23 cellular contexts compared by ENCODE assay signal in genomic region chr20:48454721-48455490, GRCh38.
"Had no signal": no experiment of that assay in that cellular context is flagged by ENCODE, and none has a peak within 500 bp of the region (broad histone marks: within the 10 kb centered on the region; RNA-seq: fewer than 3 reads in every experiment).

No MANE protein-coding gene starts in this region.

- H3K4me1 Mint-ChIP-seq: activated T-helper 17 cell treated with anti-CD3 and anti-CD28 coated beads, Interleukin-2, amount 50 U/mL, for 72 hours had no signal

- H3K9me3 ChIP-seq: adrenal gland, ascending aorta, mucosa of descending colon, prostate gland, tibial artery, uterus had no signal

- H3K4me3 Mint-ChIP-seq: activated naive CD8-positive, alpha-beta T cell; activated T-cell treated with anti-CD3 and anti-CD28 coated beads, Interleukin-2, amount 50 U/mL, for 24 hours; activated T-helper 17 cell treated with anti-CD3 and anti-CD28 coated beads, Interleukin-2, amount 50 U/mL, for 72 hours; dendritic cell treated with granulocyte-macrophage colony-stimulating factor and Interleukin-4, amounts not matched to agents 40 ng/mL and 50 ng/mL, for 4 days; stimulated activated naive CD8-positive, alpha-beta T cell treated with anti-CD3 and anti-CD28 coated beads, Interleukin-15, Interleukin-2, amounts not matched to agents 100 ng/mL and 50 ng/mL, for 24 hours had no signal

- DNase-seq: activated CD4-positive, alpha-beta T cell treated with anti-CD3 and anti-CD28 coated beads for 1 hour; activated CD8-positive, alpha-beta memory T cell treated with anti-CD3 and anti-CD28 coated beads for 24 hours; activated CD8-positive, alpha-beta memory T cell treated with anti-CD3 and anti-CD28 coated beads, Interleukin-2, amount 50 U/mL, for 4 hours; activated T-cell treated with anti-CD3 and anti-CD28 coated beads, Interleukin-2, amount 50 U/mL, for 24 hours; adrenal gland; brain microvascular endothelial cell; caudate nucleus; effector CD4-positive, alpha-beta T cell; left colon; mesenchymal stem cell; mucosa of descending colon; stimulated activated CD4-positive, alpha-beta T cell treated with anti-CD3 and anti-CD28 coated beads, Interleukin-12 subunit alpha, Interleukin-12 subunit beta, amount 100 ng/mL, for 4 hours; substantia nigra; T-helper 9 cell; uterus had no signal

- H3K27ac ChIP-seq: adrenal gland, ascending aorta, brain microvascular endothelial cell, prostate gland, tibial artery, uterus had no signal

- H3K36me3 ChIP-seq: adrenal gland, ascending aorta, brain microvascular endothelial cell, prostate gland, tibial artery, uterus had no signal

- ATAC-seq: activated T-helper 17 cell treated with anti-CD3 and anti-CD28 coated beads, Interleukin-2, amount 50 U/mL, for 72 hours; left colon; mucosa of descending colon had no signal

- H3K4me3 ChIP-seq: adrenal gland, ascending aorta, mucosa of descending colon, prostate gland, tibial artery, uterus had no signal

- H3K4me1 ChIP-seq: adrenal gland, ascending aorta, prostate gland, tibial artery, uterus had no signal

- H3K9me3 Mint-ChIP-seq: activated T-cell treated with anti-CD3 and anti-CD28 coated beads, Interleukin-2, amount 50 U/mL, for 24 hours; activated T-helper 17 cell treated with anti-CD3 and anti-CD28 coated beads, Interleukin-2, amount 50 U/mL, for 72 hours; dendritic cell treated with granulocyte-macrophage colony-stimulating factor and Interleukin-4, amounts not matched to agents 40 ng/mL and 50 ng/mL, for 4 days; nephron progenitor cell; stimulated activated naive CD8-positive, alpha-beta T cell treated with anti-CD3 and anti-CD28 coated beads, Interleukin-15, Interleukin-2, amounts not matched to agents 100 ng/mL and 50 ng/mL, for 24 hours had no signal

- H3K27me3 ChIP-seq: ascending aorta, uterus had no signal

- H3K36me3 Mint-ChIP-seq: activated naive CD8-positive, alpha-beta T cell had no signal

- H3K27ac Mint-ChIP-seq: activated naive CD8-positive, alpha-beta T cell; activated T-cell treated with anti-CD3 and anti-CD28 coated beads, Interleukin-2, amount 50 U/mL, for 24 hours; activated T-helper 17 cell treated with anti-CD3 and anti-CD28 coated beads, Interleukin-2, amount 50 U/mL, for 72 hours; dendritic cell treated with granulocyte-macrophage colony-stimulating factor and Interleukin-4, amounts not matched to agents 40 ng/mL and 50 ng/mL, for 4 days; stimulated activated naive CD8-positive, alpha-beta T cell treated with anti-CD3 and anti-CD28 coated beads, Interleukin-15, Interleukin-2, amounts not matched to agents 100 ng/mL and 50 ng/mL, for 24 hours had no signal
